ENCODE assay signal across 2 cellular contexts in the genomic region with DNA sequence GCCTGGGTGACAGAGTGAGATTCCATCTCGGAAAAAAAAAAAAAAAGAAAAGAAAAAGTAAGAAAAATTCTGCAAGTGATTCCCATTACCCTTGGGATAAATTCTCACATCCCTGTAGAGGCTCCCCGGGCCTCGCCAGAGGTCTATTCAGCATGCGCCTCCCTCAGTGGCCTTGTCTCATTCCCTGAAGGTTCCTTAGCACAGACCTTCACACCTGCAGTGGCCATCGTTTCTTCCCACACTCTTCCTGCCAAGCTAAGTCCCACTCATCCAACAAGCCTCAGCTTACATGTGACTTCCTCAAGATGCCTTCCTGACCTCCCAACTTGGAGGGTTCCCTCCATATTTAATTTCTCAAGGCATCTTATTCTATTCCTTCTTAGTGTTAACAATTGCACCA.
TF ChIP-seq lines count a peak whose summit lies in the region.

No MANE protein-coding gene starts in this region.

TF ChIP-seq in HEK293, 187 proteins besides CTCF, POLR2A, EP300 and RAD21:
- TF ChIP-seq, protein P1, sequence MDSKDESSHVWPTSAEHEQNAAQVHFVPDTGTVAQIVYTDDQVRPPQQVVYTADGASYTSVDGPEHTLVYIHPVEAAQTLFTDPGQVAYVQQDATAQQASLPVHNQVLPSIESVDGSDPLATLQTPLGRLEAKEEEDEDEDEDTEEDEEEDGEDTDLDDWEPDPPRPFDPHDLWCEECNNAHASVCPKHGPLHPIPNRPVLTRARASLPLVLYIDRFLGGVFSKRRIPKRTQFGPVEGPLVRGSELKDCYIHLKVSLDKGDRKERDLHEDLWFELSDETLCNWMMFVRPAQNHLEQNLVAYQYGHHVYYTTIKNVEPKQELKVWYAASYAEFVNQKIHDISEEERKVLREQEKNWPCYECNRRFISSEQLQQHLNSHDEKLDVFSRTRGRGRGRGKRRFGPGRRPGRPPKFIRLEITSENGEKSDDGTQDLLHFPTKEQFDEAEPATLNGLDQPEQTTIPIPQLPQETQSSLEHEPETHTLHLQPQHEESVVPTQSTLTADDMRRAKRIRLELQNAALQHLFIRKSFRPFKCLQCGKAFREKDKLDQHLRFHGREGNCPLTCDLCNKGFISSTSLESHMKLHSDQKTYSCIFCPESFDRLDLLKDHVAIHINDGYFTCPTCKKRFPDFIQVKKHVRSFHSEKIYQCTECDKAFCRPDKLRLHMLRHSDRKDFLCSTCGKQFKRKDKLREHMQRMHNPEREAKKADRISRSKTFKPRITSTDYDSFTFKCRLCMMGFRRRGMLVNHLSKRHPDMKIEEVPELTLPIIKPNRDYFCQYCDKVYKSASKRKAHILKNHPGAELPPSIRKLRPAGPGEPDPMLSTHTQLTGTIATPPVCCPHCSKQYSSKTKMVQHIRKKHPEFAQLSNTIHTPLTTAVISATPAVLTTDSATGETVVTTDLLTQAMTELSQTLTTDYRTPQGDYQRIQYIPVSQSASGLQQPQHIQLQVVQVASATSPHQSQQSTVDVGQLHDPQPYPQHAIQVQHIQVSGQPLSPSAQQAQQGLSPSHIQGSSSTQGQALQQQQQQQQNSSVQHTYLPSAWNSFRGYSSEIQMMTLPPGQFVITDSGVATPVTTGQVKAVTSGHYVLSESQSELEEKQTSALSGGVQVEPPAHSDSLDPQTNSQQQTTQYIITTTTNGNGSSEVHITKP (tag by site-specific recombination; IDR thresholded peaks at IDR 0.05), result 0 out of 2 replicates have a peak, but pooled peaks have one; percentile 28
- TF ChIP-seq ZNF549 (tag by site-specific recombination; IDR thresholded peaks at IDR 0.05), result no peak
TF ChIP-seq in HEK293: peak in this region for 1.

TF ChIP-seq in H1, 55 proteins besides CTCF, POLR2A, EP300 and RAD21 (continued from another document):
- TF ChIP-seq CHD1 (IDR thresholded peaks at IDR 0.05; ENCODE audit: low read depth, low read length), result no peak
- TF ChIP-seq TAF1 (IDR thresholded peaks at IDR 0.05; ENCODE audit: low read depth, low read length), result no peak
